1 cellular context compared by ENCODE assay signal in the genomic region with DNA sequence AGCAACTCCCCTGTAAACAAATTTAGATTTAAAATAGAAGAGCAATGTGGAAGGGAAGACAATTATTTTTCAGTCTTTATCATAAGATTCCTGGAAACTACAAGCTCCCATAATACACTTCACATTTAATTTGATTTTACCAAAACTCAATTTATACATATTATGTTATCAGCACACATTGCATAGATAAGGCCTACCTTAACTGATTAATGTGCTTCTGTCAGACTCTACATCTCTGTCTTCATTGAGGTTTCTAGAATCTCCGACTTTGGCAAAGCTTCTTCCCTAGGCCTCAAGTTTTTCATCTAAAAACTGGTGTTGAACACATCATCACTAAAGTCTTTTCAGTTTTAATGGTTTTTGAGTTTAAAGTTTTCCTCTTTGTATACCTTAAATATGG.
TF ChIP-seq lines count a peak whose summit lies in the region.

No MANE protein-coding gene starts in this region.

TF ChIP-seq in SK-N-SH, 30 proteins besides CTCF, POLR2A, EP300 and RAD21 (continued from another document):
- TF ChIP-seq, protein P1, sequence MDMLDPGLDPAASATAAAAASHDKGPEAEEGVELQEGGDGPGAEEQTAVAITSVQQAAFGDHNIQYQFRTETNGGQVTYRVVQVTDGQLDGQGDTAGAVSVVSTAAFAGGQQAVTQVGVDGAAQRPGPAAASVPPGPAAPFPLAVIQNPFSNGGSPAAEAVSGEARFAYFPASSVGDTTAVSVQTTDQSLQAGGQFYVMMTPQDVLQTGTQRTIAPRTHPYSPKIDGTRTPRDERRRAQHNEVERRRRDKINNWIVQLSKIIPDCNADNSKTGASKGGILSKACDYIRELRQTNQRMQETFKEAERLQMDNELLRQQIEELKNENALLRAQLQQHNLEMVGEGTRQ (IDR thresholded peaks at IDR 0.05; ENCODE audit: borderline replicate concordance, low read depth, low read length), result no peak
- TF ChIP-seq, protein P2, sequence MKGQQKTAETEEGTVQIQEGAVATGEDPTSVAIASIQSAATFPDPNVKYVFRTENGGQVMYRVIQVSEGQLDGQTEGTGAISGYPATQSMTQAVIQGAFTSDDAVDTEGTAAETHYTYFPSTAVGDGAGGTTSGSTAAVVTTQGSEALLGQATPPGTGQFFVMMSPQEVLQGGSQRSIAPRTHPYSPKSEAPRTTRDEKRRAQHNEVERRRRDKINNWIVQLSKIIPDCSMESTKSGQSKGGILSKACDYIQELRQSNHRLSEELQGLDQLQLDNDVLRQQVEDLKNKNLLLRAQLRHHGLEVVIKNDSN (IDR thresholded peaks at IDR 0.05; ENCODE audit: borderline replicate concordance, low read depth), result no peak
- TF ChIP-seq SIN3A (IDR thresholded peaks at IDR 0.05; ENCODE audit: borderline replicate concordance, low read depth, low read length), result no peak
- TF ChIP-seq EZH2phosphoT487 (IDR thresholded peaks at IDR 0.05; ENCODE audit: borderline replicate concordance, low read depth), result no peak
- peak; percentile 93 for TF ChIP-seq RCOR1 (IDR thresholded peaks at IDR 0.05; ENCODE audit: low read length)
- TF ChIP-seq FOSL2 (IDR thresholded peaks at IDR 0.05; ENCODE audit: borderline replicate concordance, low read depth), result no peak
- TF ChIP-seq TAF1 (IDR thresholded peaks at IDR 0.05; ENCODE audit: borderline replicate concordance, low read depth, low read length), result no peak
- TF ChIP-seq MXI1 (IDR thresholded peaks at IDR 0.05; ENCODE audit: low read depth, low read length), result peak; percentile 53; the same call in 1 of the 2 replicates
- TF ChIP-seq RFX5 (IDR thresholded peaks at IDR 0.05; ENCODE audit: low read length), result no peak
- TF ChIP-seq, protein P3, sequence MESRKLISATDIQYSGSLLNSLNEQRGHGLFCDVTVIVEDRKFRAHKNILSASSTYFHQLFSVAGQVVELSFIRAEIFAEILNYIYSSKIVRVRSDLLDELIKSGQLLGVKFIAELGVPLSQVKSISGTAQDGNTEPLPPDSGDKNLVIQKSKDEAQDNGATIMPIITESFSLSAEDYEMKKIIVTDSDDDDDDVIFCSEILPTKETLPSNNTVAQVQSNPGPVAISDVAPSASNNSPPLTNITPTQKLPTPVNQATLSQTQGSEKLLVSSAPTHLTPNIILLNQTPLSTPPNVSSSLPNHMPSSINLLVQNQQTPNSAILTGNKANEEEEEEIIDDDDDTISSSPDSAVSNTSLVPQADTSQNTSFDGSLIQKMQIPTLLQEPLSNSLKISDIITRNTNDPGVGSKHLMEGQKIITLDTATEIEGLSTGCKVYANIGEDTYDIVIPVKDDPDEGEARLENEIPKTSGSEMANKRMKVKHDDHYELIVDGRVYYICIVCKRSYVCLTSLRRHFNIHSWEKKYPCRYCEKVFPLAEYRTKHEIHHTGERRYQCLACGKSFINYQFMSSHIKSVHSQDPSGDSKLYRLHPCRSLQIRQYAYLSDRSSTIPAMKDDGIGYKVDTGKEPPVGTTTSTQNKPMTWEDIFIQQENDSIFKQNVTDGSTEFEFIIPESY (IDR thresholded peaks at IDR 0.05; ENCODE audit: borderline replicate concordance, low read depth), result no peak
- TF ChIP-seq POLR2AphosphoS5 (IDR thresholded peaks at IDR 0.05; ENCODE audit: low read depth, low read length), result no peak
- no peak for TF ChIP-seq ELF1 (IDR thresholded peaks at IDR 0.05)
- TF ChIP-seq TCF12 (IDR thresholded peaks at IDR 0.05), result peak; percentile 20; the same call in 1 of the 2 replicates
